30 cellular contexts compared by ENCODE assay signal in the genomic region with DNA sequence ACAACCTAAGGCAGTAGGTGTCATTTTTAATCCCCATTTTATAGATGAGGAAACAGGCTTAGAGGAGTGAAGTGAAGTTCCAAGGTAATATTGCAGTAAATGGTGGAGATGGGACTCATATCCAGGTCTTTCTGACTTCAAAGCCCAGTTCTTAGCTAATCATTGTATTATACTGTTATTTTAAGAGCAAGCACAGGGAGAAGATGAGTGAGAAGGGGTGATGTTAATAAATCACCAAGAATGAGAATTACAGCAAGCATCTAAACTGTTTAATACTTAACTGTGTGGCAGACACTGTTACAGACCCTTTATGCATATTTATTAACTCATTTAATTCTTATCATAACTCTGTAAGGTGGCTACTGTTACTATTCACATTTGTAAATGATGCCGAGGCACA.
"Had no signal": no experiment of that assay in that cellular context is flagged by ENCODE, and none has a peak within 500 bp of the region (broad histone marks: within the 10 kb centered on the region; RNA-seq: fewer than 3 reads in every experiment).

No MANE protein-coding gene starts in this region.

- H3K27ac ChIP-seq: left ventricle myocardium inferior, neural progenitor cell, neutrophil, parathyroid adenoma, skin epidermis, stomach, suprapubic skin, thoracic aorta, tibial artery, upper lobe of right lung had no signal

- H3K9me3 ChIP-seq: left ventricle myocardium inferior, neutrophil, stomach, suprapubic skin, thoracic aorta, tibial artery, upper lobe of right lung had no signal

- H3K4me3 Mint-ChIP-seq: immature natural killer cell; mesothelial cell of epicardium; naive B cell; natural killer cell; nephron progenitor cell; neural progenitor cell; stimulated activated naive B cell treated with anti-CD40 and anti-IgM and Interleukin-4, amounts not matched to agents 10 μg/mL and 1 μg/mL and 100 μg/mL, for 72 hours had no signal

- H3K27me3 ChIP-seq: neural progenitor cell, neutrophil, stomach, suprapubic skin, tibial artery, upper lobe of right lung had no signal

- H3K9me3 Mint-ChIP-seq: immature natural killer cell; mesothelial cell of epicardium; naive B cell; natural killer cell; nephron progenitor cell; neural progenitor cell; stimulated activated naive B cell treated with anti-CD40 and anti-IgM and Interleukin-4, amounts not matched to agents 10 μg/mL and 1 μg/mL and 100 μg/mL, for 72 hours had no signal

- H3K36me3 ChIP-seq: neural progenitor cell, thoracic aorta had no signal

- H3K27me3 Mint-ChIP-seq: naive B cell; stimulated activated naive B cell treated with anti-CD40 and anti-IgM and Interleukin-4, amounts not matched to agents 10 μg/mL and 1 μg/mL and 100 μg/mL, for 72 hours had no signal

- DNase-seq: hypothalamus; immature natural killer cell; kidney; left colon; left ventricle myocardium inferior; mesendoderm; naive B cell; natural killer cell; nephron progenitor cell; occipital lobe; retina; right cardiac atrium; stimulated activated CD4-positive, alpha-beta T cell treated with anti-CD3 and anti-CD28 coated beads, Interleukin-12 subunit alpha, Interleukin-12 subunit beta, amount 100 ng/mL, for 4 hours; stimulated activated CD4-positive, alpha-beta T cell treated with anti-CD3 and anti-CD28 coated beads, Interleukin-15, amount 100 ng/mL, for 24 hours; stimulated activated CD4-positive, alpha-beta T cell treated with anti-CD3 and anti-CD28 coated beads, Interleukin-2, amount 100 ng/mL, for 24 hours; stimulated activated CD4-positive, alpha-beta T cell treated with anti-CD3 and anti-CD28 coated beads, Interleukin-4, amount 100 ng/mL, for 1 hour; stimulated activated naive B cell treated with anti-CD40 and anti-IgM and Interleukin-4, amounts not matched to agents 10 μg/mL and 1 μg/mL and 100 μg/mL, for 72 hours; stimulated activated naive CD8-positive, alpha-beta T cell treated with anti-CD3 and anti-CD28 coated beads, Interleukin-15, Interleukin-2, amounts not matched to agents 100 U/mL and 50 U/mL, for 24 hours; stomach; tibial artery; trophoblast cell; upper lobe of right lung had no signal

- H3K4me3 ChIP-seq: left ventricle myocardium inferior, lung, neural progenitor cell, skin epidermis, stomach, suprapubic skin, thoracic aorta, tibial artery, upper lobe of right lung had no signal

- H3K4me2 ChIP-seq: neural progenitor cell had no signal

- H3K27ac Mint-ChIP-seq: immature natural killer cell; mesothelial cell of epicardium; natural killer cell; nephron progenitor cell; neural progenitor cell; stimulated activated naive B cell treated with anti-CD40 and anti-IgM and Interleukin-4, amounts not matched to agents 10 μg/mL and 1 μg/mL and 100 μg/mL, for 72 hours had no signal

- H3K79me2 ChIP-seq: parathyroid adenoma had no signal

- H2AFZ ChIP-seq: neural progenitor cell, parathyroid adenoma had no signal

- H3K9ac ChIP-seq: neural progenitor cell, parathyroid adenoma had no signal

- H3K4me1 Mint-ChIP-seq: immature natural killer cell; mesothelial cell of epicardium; naive B cell; natural killer cell; neural progenitor cell; stimulated activated naive B cell treated with anti-CD40 and anti-IgM and Interleukin-4, amounts not matched to agents 10 μg/mL and 1 μg/mL and 100 μg/mL, for 72 hours had no signal

- H3K4me1 ChIP-seq: neural progenitor cell, parathyroid adenoma, stomach, suprapubic skin, tibial artery, upper lobe of right lung had no signal
